ENCODE assay signal across 9 cellular contexts in genomic region chr22:42299586-42300285, GRCh38. TPM values are rescaled to one million over a fixed set of nuclear protein-coding genes. Genes with fewer than 3 reads are reported as not detected.
DNase-seq lines count a peak whose midpoint lies in the region; ATAC-seq, FAIRE-seq and TF ChIP-seq lines count a peak whose summit lies in the region.
"Had no signal": no experiment of that assay in that cellular context is flagged by ENCODE, and none has a peak within 500 bp of the region (broad histone marks: within the 10 kb centered on the region; RNA-seq: fewer than 3 reads in every experiment).

No MANE protein-coding gene starts in this region.

- H3K79me2 ChIP-seq in GM12878 (ENCODE audit: control insufficient read depth, insufficient read depth, low read length), result no peaks in the 10 kb centered on the region

- peak overlapping the region; percentile 73 for H3K27ac ChIP-seq in GM12878 (ENCODE audit: control insufficient read depth, insufficient read depth)
- H3K27ac ChIP-seq: right lobe of liver had no signal

- no peaks in the 10 kb centered on the region for H3K27me3 ChIP-seq in GM12878 (replicated peaks in 1 of 2; ENCODE audit: control insufficient read depth in 2 of 2, insufficient read depth in 2 of 2, low read length in 1 of 2)
- H3K27me3 ChIP-seq: right lobe of liver had no signal

- POLR2A ChIA-PET in GM12878 (lab: Charles Lee), result interaction anchor here (0.6 to 1.1 kb wide), 5 partner anchors 13 to 708 kb away, joined by 3 to 7 read pairs (median 6); no protein-coding TSS in a partner anchor

- DNase-seq in GM12891 (ENCODE audit: insufficient read length, low spot score) (no peak), SKM-1 treated with dmso at 0.1 percent for 144 hours (lab: John Stamatoyannopoulos, UW; ENCODE audit: unreplicated experiment) (peak; percentile 89), GM12878 (ENCODE audit: low read depth, low spot score) (no peak), retina (peak; percentile 62), kidney glomerular epithelial cell (lab: John Stamatoyannopoulos, UW) (no peak), D341Med (ENCODE audit: low spot score) (no peak)
- DNase-seq: right lobe of liver had no signal

- H3K36me3 ChIP-seq in GM12878 (ENCODE audit: control insufficient read depth in 2 of 2, insufficient read depth in 2 of 2, low read length in 1 of 2), result no peaks in the 10 kb centered on the region
- H3K36me3 ChIP-seq: right lobe of liver had no signal

- H3K9me3 ChIP-seq in GM12878 (replicated peaks; ENCODE audit: control insufficient read depth, insufficient read depth, low read length), result no peaks in the 10 kb centered on the region
- H3K9me3 ChIP-seq: right lobe of liver had no signal

- WGBS in GM12878 (ENCODE audit: insufficient coverage, insufficient replicate concordance, low lambda C conversion rate, missing lambda C conversion rate), result 11% methylated on average over 12 of the region's 19 CpGs

- FAIRE-seq in GM12891 (lab: Jason Lieb, UNC) (peak; percentile 92), GM12878 (lab: Jason Lieb, UNC) (peak; percentile 7)

- CTCF ChIA-PET in GM12878 (lab: Yijun Ruan, JAX), result interaction anchor here (1.2 kb wide), 1 partner anchor 22 kb away, joined by 3 read pairs; no protein-coding TSS in a partner anchor

- BruUV-seq in GM12878 (replicated peaks; lab: Mats Ljungman, UMichigan), result no TSS peak

- RAD21 ChIA-PET in GM12878 (lab: Charles Lee; ENCODE audit: unreplicated experiment), result interaction anchor here (0.6 to 1.2 kb wide), 3 partner anchors 82 to 141 kb away, joined by 3 read pairs; no protein-coding TSS in a partner anchor

- peak overlapping the region; percentile 78 for H2AFZ ChIP-seq in GM12878 (ENCODE audit: control insufficient read depth, low read depth, low read length)

- no peak for TF ChIP-seq CTCF in GM12878 (IDR thresholded peaks at IDR 0.05 in 2 of 3, conservative IDR thresholded peaks at IDR 0.05 in 1 of 3; ENCODE audit: control insufficient read depth in 2 of 3, extremely low read depth in 1 of 3, insufficient read depth in 1 of 3, low read depth in 3 of 3, low read length in 3 of 3)

- peak overlapping the region; percentile 64 for H3K9ac ChIP-seq in GM12878 (ENCODE audit: control insufficient read depth, insufficient read depth, low read length)

- H3K4me3 ChIP-seq in GM12878, result peak overlapping the region; percentile 55
- H3K4me3 ChIP-seq: right lobe of liver had no signal

- no peaks in the 10 kb centered on the region for H4K20me1 ChIP-seq in GM12878 (ENCODE audit: control insufficient read depth, insufficient read depth)

- ATAC-seq in GM12878 (peak; percentile 37), GM21390 (IDR thresholded peaks at IDR 0.05; ENCODE audit: unreplicated experiment) (no peak), HG02884 (IDR thresholded peaks at IDR 0.05; ENCODE audit: unreplicated experiment) (no peak)

- TF ChIP-seq POLR2A in GM12891 (IDR thresholded peaks at IDR 0.05; ENCODE audit: low read depth, low read length), result no peak
- no peak for TF ChIP-seq POLR2A in GM12878 (IDR thresholded peaks at IDR 0.05; ENCODE audit: low read depth, low read length)

- peak overlapping the region; percentile 92 for H3K4me2 ChIP-seq in GM12878 (ENCODE audit: control insufficient read depth, insufficient read depth)

- intact Hi-C loops in GM12878 (cut with micrococcal nuclease; ENCODE audit: unreplicated experiment), result no loop called here

- peaks cover 22% of the 10 kb centered on the region for H3K4me1 ChIP-seq in GM12878 (ENCODE audit: control insufficient read depth, insufficient read depth, low read length)
- H3K4me1 ChIP-seq: right lobe of liver had no signal

- SMC1A ChIA-PET in GM12878 (lab: Charles Lee; ENCODE audit: uncharacterized antibody, unreplicated experiment), result no interaction called here

- no peak for TF ChIP-seq RAD21 in GM12878 (IDR thresholded peaks at IDR 0.05; ENCODE audit: insufficient read depth, low read depth, low read length)

- no peak for TF ChIP-seq EP300 in GM12878 (IDR thresholded peaks at IDR 0.05; ENCODE audit: borderline replicate concordance in 1 of 2, control insufficient read depth in 1 of 2, low read depth in 2 of 2, low read length in 2 of 2)

- in situ Hi-C loops in GM12878 (cut with MboI), result no loop called here

TF ChIP-seq in GM12891, 5 proteins besides CTCF, POLR2A, EP300 and RAD21:
- TF ChIP-seq TAF1 (IDR thresholded peaks at IDR 0.05; ENCODE audit: low read depth, low read length), result no peak
- peak; percentile 39; the same call in 1 of the 2 replicates for TF ChIP-seq SPI1 (IDR thresholded peaks at IDR 0.05; ENCODE audit: low read depth, low read length)

TF ChIP-seq in GM12878, 131 proteins besides CTCF, POLR2A, EP300 and RAD21 (continues in another document):
- no peak for TF ChIP-seq SREBF1 (IDR thresholded peaks at IDR 0.05; ENCODE audit: low read length)
- TF ChIP-seq LARP7 (IDR thresholded peaks at IDR 0.05), result no peak
- 0 out of 2 replicates have a peak, but pooled peaks have one; percentile 15 for TF ChIP-seq DPF2 (IDR thresholded peaks at IDR 0.05)
- peak; percentile 42; the same call in 1 of the 2 replicates for TF ChIP-seq MTA2 (IDR thresholded peaks at IDR 0.05; ENCODE audit: low read depth)
- no peak for TF ChIP-seq NR2C1 (IDR thresholded peaks at IDR 0.05)
- TF ChIP-seq SPI1 (IDR thresholded peaks at IDR 0.05; ENCODE audit: borderline replicate concordance, insufficient read depth, low read depth, low read length), result peak; percentile 61; the same call in 1 of the 2 replicates
- no peak for TF ChIP-seq IRF3 (IDR thresholded peaks at IDR 0.05)
- peak; percentile 87 for TF ChIP-seq RAD51 (IDR thresholded peaks at IDR 0.05)
- TF ChIP-seq PRDM15 (CRISPR knock-in tag; IDR thresholded peaks at IDR 0.05), result no peak

RNA-seq across cellular contexts. Expression of gene TCF20, which starts 29.3 kb away (rescaled TPM):
- 11.6 TPM for polyA plus RNA-seq in GM12891 (2012; ENCODE audit: low read depth, missing spikeins)
- total RNA-seq in GM12878 (2013; cell fraction: nucleolus; rRNA removed), result 92.0 and 98.0 TPM in 2 replicates
- total RNA-seq in GM12878 (2014; rRNA removed) (28.4 TPM in 2 replicates), GM12878 (2014; rRNA removed; fragmentation: Illumina TruSeq; extraction: Trizol) (26.4 and 26.9 TPM in 2 replicates), GM12878 (2021) (52.9 and 56.9 TPM in 2 replicates)
- 8.2 TPM for polyA plus RNA-seq in GM12878 (2011; ENCODE audit: low read depth)
- polyA plus RNA-seq in GM12878 (2011; rRNA removed) (16.7 and 23.9 TPM in 2 replicates), GM12878 (2014; fragmentation: Illumina TruSeq; extraction: Trizol) (21.0 and 23.4 TPM in 2 replicates), GM12878 (2014; fragmentation: Nextera tagmentation; extraction: Ambion mirVana) (under 1 TPM; 0.69 to 0.89 TPM), GM12878 (2014; rRNA removed) (19.3 and 21.8 TPM in 2 replicates), GM12878 (2016; fragmentation: Nextera tagmentation; extraction: Ambion mirVana) (under 1 TPM; 0.64 to 0.80 TPM)
- 24.2 and 25.6 TPM in 2 replicates for polyA plus RNA-seq in GM12878 (2011; cell fraction: cytosol; rRNA removed)
- 21.6 and 21.7 TPM in 2 replicates for polyA plus RNA-seq in GM12878 (2011; cell fraction: nucleus; rRNA removed)
- 14.0 and 15.1 TPM in 2 replicates for polyA plus RNA-seq in GM12878 (2012)
- polyA minus RNA-seq in GM12878 (2011; rRNA and poly(A)+ RNA removed), result 60.0 and 66.1 TPM in 2 replicates
- polyA minus RNA-seq in GM12878 (2011; cell fraction: cytosol; rRNA and poly(A)+ RNA removed), result 26.2 and 29.5 TPM in 2 replicates
- 24.1 and 33.6 TPM in 2 replicates for polyA minus RNA-seq in GM12878 (2011; cell fraction: nucleus; rRNA and poly(A)+ RNA removed)

Comparison
In these comparisons a context has a peak if more than half of its experiments do, and no peak if none do; other contexts are left out.
1. DNase-seq: peak in SKM-1 treated with dmso at 0.1 percent for 144 hours (single experiment) and retina (single experiment); none in GM12891 (single experiment), GM12878 (single experiment), kidney glomerular epithelial cell (single experiment) and D341Med (single experiment).